23 cellular contexts compared by ENCODE assay signal in genomic region chr3:106294121-106294520, GRCh38.
"Had no signal": no experiment of that assay in that cellular context is flagged by ENCODE, and none has a peak within 500 bp of the region (broad histone marks: within the 10 kb centered on the region; RNA-seq: fewer than 3 reads in every experiment).

No MANE protein-coding gene starts in this region.

- H3K4me3 ChIP-seq: colonic mucosa, esophagus muscularis mucosa, lung, neural progenitor cell, prostate gland, sigmoid colon, spleen, suprapubic skin, transverse colon, upper lobe of right lung, uterus had no signal

- ATAC-seq: foreskin keratinocyte; left lobe of liver; naive thymus-derived CD4-positive, alpha-beta T cell; right cardiac atrium; stimulated activated naive B cell treated with anti-CD40 and anti-IgM and Interleukin-4, amounts not matched to agents 10 μg/mL and 1 μg/mL and 100 μg/mL, for 72 hours; upper lobe of right lung had no signal

- H3K4me1 ChIP-seq: colonic mucosa, foreskin keratinocyte, neural progenitor cell, parathyroid adenoma, prostate gland, sigmoid colon, suprapubic skin, transverse colon, upper lobe of right lung, uterus had no signal

- H3K27ac ChIP-seq: colonic mucosa, esophagus muscularis mucosa, foreskin keratinocyte, neural progenitor cell, parathyroid adenoma, prostate gland, sigmoid colon, spleen, suprapubic skin, transverse colon, upper lobe of right lung, uterus had no signal

- DNase-seq: colonic mucosa; effector memory CD4-positive, alpha-beta T cell; foreskin keratinocyte; hypothalamus; kidney; mesenchymal stem cell; naive thymus-derived CD4-positive, alpha-beta T cell; right cardiac atrium; sigmoid colon; spleen; stimulated activated CD4-positive, alpha-beta T cell treated with anti-CD3 and anti-CD28 coated beads, Interleukin-4, amount 100 ng/mL, for 4 hours; stimulated activated naive B cell treated with anti-CD40 and anti-IgM and Interleukin-4, amounts not matched to agents 10 μg/mL and 1 μg/mL and 100 μg/mL, for 72 hours; transverse colon; upper lobe of right lung; uterus had no signal

- H3K4me2 ChIP-seq: neural progenitor cell had no signal

- FAIRE-seq: endothelial cell of umbilical vein had no signal

- H3K9me3 ChIP-seq: colonic mucosa, esophagus muscularis mucosa, prostate gland, sigmoid colon, spleen, suprapubic skin, transverse colon, upper lobe of right lung, uterus had no signal
